Comparison of ENCODE assay signal across 8 cellular contexts in genomic region chr9:63812822-63813221, GRCh38.
DNase-seq lines count a peak whose midpoint lies in the region; ATAC-seq and TF ChIP-seq lines count a peak whose summit lies in the region.
"Not testable (repeated sequence)": the region's sequence is repeated elsewhere in the genome, so short reads cannot be mapped to it uniquely, and the experiment has no call there.

No MANE protein-coding gene starts in this region.

- H3K27ac ChIP-seq in CD4-positive, alpha-beta T cell (ENCODE audit: low read depth, low read length); foreskin keratinocyte: not testable (repeated sequence)

- peaks cover 14% of the 10 kb centered on the region for H3K9me3 Mint-ChIP-seq in CD4-positive, alpha-beta T cell
- peaks cover 16 to 19% (median 17%) of the 10 kb centered on the region in 3 donors for H3K9me3 Mint-ChIP-seq in T-cell

- H3K4me1 ChIP-seq in foreskin keratinocyte; mucosa of descending colon (ENCODE audit: low read depth): not testable (repeated sequence)

- not testable (repeated sequence) for H3K4me3 ChIP-seq in mucosa of descending colon

- not testable (repeated sequence) for H3K27me3 ChIP-seq in CD4-positive, alpha-beta T cell (ENCODE audit: control insufficient read depth, insufficient read depth, low read length); foreskin keratinocyte

- intact Hi-C loops in CD4-positive, alpha-beta T cell (cut with DNase I, micrococcal nuclease); mucosa of descending colon (cut with DNase I, micrococcal nuclease): not testable (repeated sequence)

- H3K36me3 ChIP-seq in mucosa of descending colon (ENCODE audit: low read depth), result not testable (repeated sequence)

- POLR2A ChIA-PET in CD4-positive, alpha-beta T cell (lab: Charles Lee); T-cell (lab: Charles Lee): not testable (repeated sequence)

- peaks cover 14% of the 10 kb centered on the region for H3K27me3 Mint-ChIP-seq in CD4-positive, alpha-beta T cell
- peaks cover 10 to 19% of the 10 kb centered on the region in 2 donors for H3K27me3 Mint-ChIP-seq in T-cell

- not testable (repeated sequence) for DNase-seq in CD4-positive, alpha-beta T cell; T-cell; foreskin keratinocyte
- peak in 1 of 3 donors; percentile 33 for DNase-seq in mucosa of descending colon

- not testable (repeated sequence) for H3K27ac Mint-ChIP-seq in CD4-positive, alpha-beta T cell; T-cell

- not testable (repeated sequence) for H3K9me3 ChIP-seq in CD4-positive, alpha-beta T cell (ENCODE audit: control insufficient read depth, low read length)
- peaks cover 50% of the 10 kb centered on the region for H3K9me3 ChIP-seq in mucosa of descending colon

- CTCF ChIA-PET in CD4-positive, alpha-beta T cell (lab: Charles Lee); T-cell (lab: Charles Lee): not testable (repeated sequence)

- not testable (repeated sequence) for H3K4me3 Mint-ChIP-seq in CD4-positive, alpha-beta T cell; T-cell

- H3K4me1 Mint-ChIP-seq in CD4-positive, alpha-beta T cell (ENCODE audit: low read depth), result peaks cover 14% of the 10 kb centered on the region
- H3K4me1 Mint-ChIP-seq in T-cell, result peaks cover 12 to 13% (median 12%) of the 10 kb centered on the region in 3 donors

- not testable (repeated sequence) for H3K36me3 Mint-ChIP-seq in CD4-positive, alpha-beta T cell (ENCODE audit: low read depth); T-cell

- TF ChIP-seq CTCF in CD4-positive, alpha-beta T cell (IDR thresholded peaks at IDR 0.05); foreskin keratinocyte (conservative IDR thresholded peaks at IDR 0.05); mucosa of descending colon (IDR thresholded peaks at IDR 0.05): not testable (repeated sequence)

- peak; percentile 44 for ATAC-seq in CD4-positive, alpha-beta T cell (ENCODE audit: poor library complexity)
- ATAC-seq in GM19035 (IDR thresholded peaks at IDR 0.05; ENCODE audit: unreplicated experiment) (peak; percentile 52), GM21526 (IDR thresholded peaks at IDR 0.05; ENCODE audit: low FRiP score, unreplicated experiment) (peak; percentile 56), HG02840 (IDR thresholded peaks at IDR 0.05; ENCODE audit: low FRiP score, unreplicated experiment) (peak; percentile 49), HG03342 (IDR thresholded peaks at IDR 0.05; ENCODE audit: unreplicated experiment) (peak; percentile 69), T-cell (replicated peaks in 1 of 4) (peak; percentile 47 to 74 (median 65)), foreskin keratinocyte (peak; percentile 39), mucosa of descending colon (peak; percentile 81)
